Comparison of ENCODE assay signal across 23 cellular contexts in genomic region chr5:31965227-31965626, GRCh38.
"Had no signal": no experiment of that assay in that cellular context is flagged by ENCODE, and none has a peak within 500 bp of the region (broad histone marks: within the 10 kb centered on the region; RNA-seq: fewer than 3 reads in every experiment).

No MANE protein-coding gene starts in this region.

- H3K27ac Mint-ChIP-seq: memory B cell; mesothelial cell of epicardium; natural killer cell; stimulated activated memory B cell treated with anti-CD40 and anti-IgM and Interleukin-4, amounts not matched to agents 10 μg/mL and 1 μg/mL and 100 μg/mL, for 72 hours; stimulated activated naive CD8-positive, alpha-beta T cell treated with anti-CD3 and anti-CD28 coated beads, Interleukin-15, Interleukin-2, amounts not matched to agents 100 ng/mL and 50 ng/mL, for 24 hours had no signal

- H3K36me3 ChIP-seq: esophagus muscularis mucosa, gastroesophageal sphincter, left ventricle myocardium inferior, lower lobe of right lung, spleen, thoracic aorta, transverse colon had no signal

- H3K9me3 Mint-ChIP-seq: mesothelial cell of epicardium; natural killer cell; stimulated activated naive CD8-positive, alpha-beta T cell treated with anti-CD3 and anti-CD28 coated beads, Interleukin-15, Interleukin-2, amounts not matched to agents 100 ng/mL and 50 ng/mL, for 24 hours had no signal

- H3K4me3 ChIP-seq: dorsolateral prefrontal cortex, esophagus muscularis mucosa, gastroesophageal sphincter, left ventricle myocardium inferior, lower lobe of right lung, spleen, thoracic aorta, transverse colon had no signal

- H3K4me1 ChIP-seq: spleen had no signal

- DNase-seq: cortex of kidney; dorsolateral prefrontal cortex; effector CD8-positive, alpha-beta T cell; glutamatergic neuron; kidney; left cardiac atrium; left ventricle myocardium inferior; lower lobe of right lung; natural killer cell; posterior cingulate gyrus; spleen; stimulated activated CD4-positive, alpha-beta T cell treated with anti-CD3 and anti-CD28 coated beads, Interleukin-15, amount 100 ng/mL, for 24 hours; stimulated activated CD4-positive, alpha-beta T cell treated with anti-CD3 and anti-CD28 coated beads, Interleukin-1b, Interleukin-23, amount 100 ng/mL, for 48 hours; stimulated activated CD4-positive, alpha-beta T cell treated with anti-CD3 and anti-CD28 coated beads, Interleukin-4, amount 100 ng/mL, for 24 hours; transverse colon had no signal

- H3K4me3 Mint-ChIP-seq: memory B cell; mesothelial cell of epicardium; natural killer cell; neural crest cell; stimulated activated memory B cell treated with anti-CD40 and anti-IgM and Interleukin-4, amounts not matched to agents 10 μg/mL and 1 μg/mL and 100 μg/mL, for 72 hours; stimulated activated naive CD8-positive, alpha-beta T cell treated with anti-CD3 and anti-CD28 coated beads, Interleukin-15, Interleukin-2, amounts not matched to agents 100 ng/mL and 50 ng/mL, for 24 hours had no signal

- H3K9me3 ChIP-seq: esophagus muscularis mucosa, gastroesophageal sphincter, left ventricle myocardium inferior, lower lobe of right lung, spleen, thoracic aorta, transverse colon had no signal

- H3K27me3 ChIP-seq: dorsolateral prefrontal cortex, esophagus muscularis mucosa, gastroesophageal sphincter, transverse colon had no signal

- H3K4me1 Mint-ChIP-seq: stimulated activated memory B cell treated with anti-CD40 and anti-IgM and Interleukin-4, amounts not matched to agents 10 μg/mL and 1 μg/mL and 100 μg/mL, for 72 hours had no signal

- H3K36me3 Mint-ChIP-seq: memory B cell; natural killer cell; stimulated activated memory B cell treated with anti-CD40 and anti-IgM and Interleukin-4, amounts not matched to agents 10 μg/mL and 1 μg/mL and 100 μg/mL, for 72 hours had no signal
